In the genomic region with DNA sequence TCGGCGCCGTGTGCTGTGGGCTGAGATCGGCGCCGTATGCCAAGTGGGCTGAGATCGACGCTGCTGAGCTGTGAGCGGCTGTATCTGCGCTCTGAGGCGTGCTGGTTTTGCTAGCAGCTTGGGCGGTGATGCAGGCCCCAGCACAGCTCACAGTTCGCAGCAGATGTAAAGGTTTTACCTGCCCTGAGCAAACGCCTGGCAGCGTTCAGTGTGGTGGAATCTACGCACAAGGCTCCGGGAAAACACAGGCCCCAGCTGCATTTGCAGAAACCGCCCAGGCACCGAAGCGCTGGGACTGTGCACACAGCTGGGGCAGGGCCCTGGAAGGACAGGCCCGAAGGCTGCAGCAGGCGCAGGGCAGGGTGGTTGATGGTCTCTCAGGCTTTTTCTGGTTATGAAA, we compare ENCODE assay signal across 2 cellular contexts.
TF ChIP-seq lines count a peak whose summit lies in the region.

No MANE protein-coding gene starts in this region.

TF ChIP-seq in SK-N-SH, 30 proteins besides CTCF, POLR2A, EP300 and RAD21 (continued from another document):
- TF ChIP-seq, protein P1, sequence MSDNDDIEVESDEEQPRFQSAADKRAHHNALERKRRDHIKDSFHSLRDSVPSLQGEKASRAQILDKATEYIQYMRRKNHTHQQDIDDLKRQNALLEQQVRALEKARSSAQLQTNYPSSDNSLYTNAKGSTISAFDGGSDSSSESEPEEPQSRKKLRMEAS (IDR thresholded peaks at IDR 0.05; ENCODE audit: low read depth) = no peak
- TF ChIP-seq ELF1 (IDR thresholded peaks at IDR 0.05) (no peak), RFX5 (IDR thresholded peaks at IDR 0.05; ENCODE audit: low read length) (no peak), POLR2AphosphoS5 (IDR thresholded peaks at IDR 0.05; ENCODE audit: low read depth, low read length) (no peak)

TF ChIP-seq in SK-N-SH treated with all-trans-retinoic acid at 6 μM for 48 hours, 23 proteins besides CTCF, POLR2A, EP300 and RAD21 (continued from another document):
- TF ChIP-seq, protein P2, sequence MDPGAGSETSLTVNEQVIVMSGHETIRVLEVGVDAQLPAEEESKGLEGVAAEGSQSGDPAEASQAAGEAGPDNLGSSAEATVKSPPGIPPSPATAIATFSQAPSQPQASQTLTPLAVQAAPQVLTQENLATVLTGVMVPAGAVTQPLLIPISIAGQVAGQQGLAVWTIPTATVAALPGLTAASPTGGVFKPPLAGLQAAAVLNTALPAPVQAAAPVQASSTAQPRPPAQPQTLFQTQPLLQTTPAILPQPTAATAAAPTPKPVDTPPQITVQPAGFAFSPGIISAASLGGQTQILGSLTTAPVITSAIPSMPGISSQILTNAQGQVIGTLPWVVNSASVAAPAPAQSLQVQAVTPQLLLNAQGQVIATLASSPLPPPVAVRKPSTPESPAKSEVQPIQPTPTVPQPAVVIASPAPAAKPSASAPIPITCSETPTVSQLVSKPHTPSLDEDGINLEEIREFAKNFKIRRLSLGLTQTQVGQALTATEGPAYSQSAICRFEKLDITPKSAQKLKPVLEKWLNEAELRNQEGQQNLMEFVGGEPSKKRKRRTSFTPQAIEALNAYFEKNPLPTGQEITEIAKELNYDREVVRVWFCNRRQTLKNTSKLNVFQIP (CRISPR knock-in tag; IDR thresholded peaks at IDR 0.05; ENCODE audit: borderline replicate concordance, low read depth) = no peak
